8 cellular contexts compared by ENCODE assay signal in genomic region chr5:55175781-55176175, GRCh38. TPM values are rescaled to one million over a fixed set of nuclear protein-coding genes. Genes with fewer than 3 reads are reported as not detected.
A peak's percentile ranks its signal among the peaks of the same experiment; 100 is the strongest.
DNase-seq lines count a peak whose midpoint lies in the region; ATAC-seq and TF ChIP-seq lines count a peak whose summit lies in the region.

No MANE protein-coding gene starts in this region.

- no peaks in the 10 kb centered on the region for H3K9me3 Mint-ChIP-seq in CD4-positive, alpha-beta T cell
- no peaks in the 10 kb centered on the region for H3K9me3 Mint-ChIP-seq in dendritic cell treated with granulocyte-macrophage colony-stimulating factor and Interleukin-4, amounts not matched to agents 40 ng/mL and 50 ng/mL, for 4 days
- no peaks in the 10 kb centered on the region for H3K9me3 Mint-ChIP-seq in natural killer cell treated with Interleukin-12 subunit alpha and Interleukin-12 subunit beta and Interleukin-15 and Interleukin-18, amount 100 ng/mL, for 72 hours

- intact Hi-C loops in CD4-positive, alpha-beta T cell (cut with DNase I, micrococcal nuclease), result loop anchor here (5.0 to 10.0 kb wide), 2 partner anchors 57 to 129 kb away; partner anchors contain the start of genes CCNO (in 1 of the 2), DHX29 (in 1 of the 2) and MTREX (in 1 of the 2)
- intact Hi-C loops in dendritic cell treated with granulocyte-macrophage colony-stimulating factor and Interleukin-4, amounts not matched to agents 40 ng/mL and 50 ng/mL, for 4 days (cut with micrococcal nuclease), result no loop called here

- CTCF ChIA-PET in CD4-positive, alpha-beta T cell (lab: Charles Lee), result interaction anchor here (0.9 kb wide), 1 partner anchor 9 kb away, joined by 3 read pairs; no protein-coding TSS in a partner anchor

- POLR2A ChIA-PET in CD4-positive, alpha-beta T cell (lab: Charles Lee), result interaction anchor here (0.6 kb wide), 1 partner anchor 63 kb away, joined by 3 read pairs; no protein-coding TSS in a partner anchor

- H3K4me3 Mint-ChIP-seq in CD4-positive, alpha-beta T cell, result peak overlapping the region; percentile 39
- H3K4me3 Mint-ChIP-seq in dendritic cell treated with granulocyte-macrophage colony-stimulating factor and Interleukin-4, amounts not matched to agents 40 ng/mL and 50 ng/mL, for 4 days, result peak overlapping the region; percentile 76
- H3K4me3 Mint-ChIP-seq in natural killer cell treated with Interleukin-12 subunit alpha and Interleukin-12 subunit beta and Interleukin-15 and Interleukin-18, amount 100 ng/mL, for 72 hours, result peak overlapping the region; percentile 44

- H3K27ac ChIP-seq in CD4-positive, alpha-beta T cell (ENCODE audit: low read depth, low read length), result no peak overlapping the region

- H3K4me1 Mint-ChIP-seq in CD4-positive, alpha-beta T cell (ENCODE audit: low read depth), result peaks cover 43% of the 10 kb centered on the region
- peaks cover 31% of the 10 kb centered on the region for H3K4me1 Mint-ChIP-seq in dendritic cell treated with granulocyte-macrophage colony-stimulating factor and Interleukin-4, amounts not matched to agents 40 ng/mL and 50 ng/mL, for 4 days (ENCODE audit: low read depth)
- peaks cover 16 to 22% of the 10 kb centered on the region in 2 donors for H3K4me1 Mint-ChIP-seq in natural killer cell treated with Interleukin-12 subunit alpha and Interleukin-12 subunit beta and Interleukin-15 and Interleukin-18, amount 100 ng/mL, for 72 hours (ENCODE audit: low read depth in 2 of 2)

- TF ChIP-seq CTCF in CD4-positive, alpha-beta T cell (IDR thresholded peaks at IDR 0.05), result no peak
- TF ChIP-seq CTCF in NB4 (IDR thresholded peaks at IDR 0.05; ENCODE audit: low read depth, low read length), result no peak

- H3K27me3 Mint-ChIP-seq in CD4-positive, alpha-beta T cell, result peaks cover 87% of the 10 kb centered on the region
- peaks cover 67% of the 10 kb centered on the region for H3K27me3 Mint-ChIP-seq in dendritic cell treated with granulocyte-macrophage colony-stimulating factor and Interleukin-4, amounts not matched to agents 40 ng/mL and 50 ng/mL, for 4 days
- peaks cover 39 to 66% of the 10 kb centered on the region in 2 donors for H3K27me3 Mint-ChIP-seq in natural killer cell treated with Interleukin-12 subunit alpha and Interleukin-12 subunit beta and Interleukin-15 and Interleukin-18, amount 100 ng/mL, for 72 hours

- H3K4me3 ChIP-seq in NB4 (ENCODE audit: low read depth, low read length), result peak overlapping the region; percentile 44

- H3K27ac Mint-ChIP-seq in CD4-positive, alpha-beta T cell, result no peak overlapping the region
- no peak overlapping the region for H3K27ac Mint-ChIP-seq in dendritic cell treated with granulocyte-macrophage colony-stimulating factor and Interleukin-4, amounts not matched to agents 40 ng/mL and 50 ng/mL, for 4 days
- H3K27ac Mint-ChIP-seq in natural killer cell treated with Interleukin-12 subunit alpha and Interleukin-12 subunit beta and Interleukin-15 and Interleukin-18, amount 100 ng/mL, for 72 hours, result no peak overlapping the region

- H3K27me3 ChIP-seq in CD4-positive, alpha-beta T cell (ENCODE audit: control insufficient read depth, insufficient read depth, low read length), result peaks cover 76% of the 10 kb centered on the region

- no peak for DNase-seq in CD4-positive, alpha-beta T cell
- DNase-seq in NB4 (ENCODE audit: low read depth) (no peak), AML-193 (lab: John Stamatoyannopoulos, UW) (no peak)
- DNase-seq in natural killer cell treated with Interleukin-12 subunit alpha and Interleukin-12 subunit beta and Interleukin-15 and Interleukin-18, amount 100 ng/mL, for 72 hours (ENCODE audit: low spot score), result no peak

- TF ChIP-seq POLR2A in NB4 (IDR thresholded peaks at IDR 0.05; ENCODE audit: extremely low read depth, insufficient read length), result no peak

- no peaks in the 10 kb centered on the region for H3K36me3 Mint-ChIP-seq in CD4-positive, alpha-beta T cell (ENCODE audit: low read depth)
- no peaks in the 10 kb centered on the region for H3K36me3 Mint-ChIP-seq in dendritic cell treated with granulocyte-macrophage colony-stimulating factor and Interleukin-4, amounts not matched to agents 40 ng/mL and 50 ng/mL, for 4 days (ENCODE audit: low read depth)
- peaks cover 5% of the 10 kb centered on the region for H3K36me3 Mint-ChIP-seq in natural killer cell treated with Interleukin-12 subunit alpha and Interleukin-12 subunit beta and Interleukin-15 and Interleukin-18, amount 100 ng/mL, for 72 hours

- no peaks in the 10 kb centered on the region for H3K9me3 ChIP-seq in CD4-positive, alpha-beta T cell (ENCODE audit: control insufficient read depth, low read length)

- ATAC-seq in CD4-positive, alpha-beta T cell (ENCODE audit: poor library complexity), result no peak
- no peak for ATAC-seq in natural killer cell treated with Interleukin-12 subunit alpha and Interleukin-12 subunit beta and Interleukin-15 and Interleukin-18, amount 100 ng/mL, for 72 hours
- no peak for ATAC-seq in HG03460 (IDR thresholded peaks at IDR 0.05; ENCODE audit: unreplicated experiment)
- no peak for ATAC-seq in GM21786 (IDR thresholded peaks at IDR 0.05; ENCODE audit: unreplicated experiment)
- no peak for ATAC-seq in HG02610 (IDR thresholded peaks at IDR 0.05; ENCODE audit: unreplicated experiment)

RNA-seq across cellular contexts. Expression of gene CDC20B, which starts 2.8 kb away (rescaled TPM):
- not detected for total RNA-seq in CD4-positive, alpha-beta T cell
- under 1 TPM in 1 of 2 donors, not detected in 1; 0.31 TPM for total RNA-seq in natural killer cell treated with Interleukin-12 subunit alpha and Interleukin-12 subunit beta and Interleukin-15 and Interleukin-18, amount 100 ng/mL, for 72 hours

RNA-seq across cellular contexts. Expression of gene GPX8, which starts 15.8 kb away (rescaled TPM):
- not detected for total RNA-seq in CD4-positive, alpha-beta T cell
- not detected for total RNA-seq in natural killer cell treated with Interleukin-12 subunit alpha and Interleukin-12 subunit beta and Interleukin-15 and Interleukin-18, amount 100 ng/mL, for 72 hours

RNA-seq across cellular contexts. Expression of gene MCIDAS, which starts 51.3 kb away (rescaled TPM):
- not detected for total RNA-seq in CD4-positive, alpha-beta T cell
- total RNA-seq in natural killer cell treated with Interleukin-12 subunit alpha and Interleukin-12 subunit beta and Interleukin-15 and Interleukin-18, amount 100 ng/mL, for 72 hours, result not detected

RNA-seq across cellular contexts. Expression of gene CCNO, which starts 57.6 kb away (rescaled TPM):
- not detected for total RNA-seq in CD4-positive, alpha-beta T cell
- not detected for total RNA-seq in natural killer cell treated with Interleukin-12 subunit alpha and Interleukin-12 subunit beta and Interleukin-15 and Interleukin-18, amount 100 ng/mL, for 72 hours
